Comparison of ENCODE assay signal across 8 cellular contexts in genomic region chr1:204348722-204349121, GRCh38. TPM values are rescaled to one million over a fixed set of nuclear protein-coding genes. Genes with fewer than 3 reads are reported as not detected.
DNase-seq lines count a peak whose midpoint lies in the region; ATAC-seq and TF ChIP-seq lines count a peak whose summit lies in the region.

No MANE protein-coding gene starts in this region.

- TF ChIP-seq CTCF in sigmoid colon (IDR thresholded peaks at IDR 0.05), result no peak

- no peak overlapping the region for H3K27ac Mint-ChIP-seq in activated naive CD4-positive, alpha-beta T cell treated with anti-CD3 and anti-CD28 coated beads, Interleukin-2, amount 50 U/mL, for 72 hours

- H3K36me3 ChIP-seq in adipocyte (ENCODE audit: control insufficient read depth, insufficient read depth, low read length, severe bottlenecking), result no peaks in the 10 kb centered on the region
- H3K36me3 ChIP-seq in sigmoid colon, result no peaks in the 10 kb centered on the region

- H3K4me3 ChIP-seq in adipocyte (ENCODE audit: low read length) (no peak overlapping the region), right cardiac atrium (ENCODE audit: low read length) (no peak overlapping the region), sigmoid colon (no peak overlapping the region)

- intact Hi-C loops in right cardiac atrium (cut with DNase I), result no loop called here
- intact Hi-C loops in sigmoid colon (cut with DNase I), result loop anchor here (10.0 kb wide), 1 partner anchor 54 kb away; no protein-coding TSS in a partner anchor

- H3K4me1 ChIP-seq in adipocyte (ENCODE audit: control insufficient read depth, insufficient read depth, low read length) (no peaks in the 10 kb centered on the region), right cardiac atrium (ENCODE audit: control insufficient read depth, insufficient read depth, low read length) (peaks cover 18% of the 10 kb centered on the region), sigmoid colon (peaks cover 0 to 19% (median 10%) of the 10 kb centered on the region in 4 donors)

- H3K9me3 Mint-ChIP-seq in activated naive CD4-positive, alpha-beta T cell treated with anti-CD3 and anti-CD28 coated beads, Interleukin-2, amount 50 U/mL, for 72 hours, result no peaks in the 10 kb centered on the region

- H3K9me3 ChIP-seq in adipocyte (ENCODE audit: control insufficient read depth, low read length), result no peaks in the 10 kb centered on the region
- H3K9me3 ChIP-seq in right cardiac atrium (ENCODE audit: control insufficient read depth, low read length), result no peaks in the 10 kb centered on the region
- H3K9me3 ChIP-seq in sigmoid colon, result no peaks in the 10 kb centered on the region

- peaks cover 2% of the 10 kb centered on the region for H3K27me3 ChIP-seq in adipocyte (replicated peaks; ENCODE audit: control insufficient read depth, insufficient read depth, low read length)
- no peaks in the 10 kb centered on the region for H3K27me3 ChIP-seq in right cardiac atrium (ENCODE audit: control insufficient read depth, insufficient read depth)
- peaks cover 0 to 13% (median 0%) of the 10 kb centered on the region in 3 donors for H3K27me3 ChIP-seq in sigmoid colon

- H3K36me3 Mint-ChIP-seq in activated naive CD4-positive, alpha-beta T cell treated with anti-CD3 and anti-CD28 coated beads, Interleukin-2, amount 50 U/mL, for 72 hours, result no peaks in the 10 kb centered on the region

- ATAC-seq in right cardiac atrium, result peak; percentile 95 to 97
- no peak for ATAC-seq in activated naive CD4-positive, alpha-beta T cell treated with anti-CD3 and anti-CD28 coated beads, Interleukin-2, amount 50 U/mL, for 72 hours

- DNase-seq in ELR (ENCODE audit: low read depth) (peak; percentile 23), adipocyte (ENCODE audit: low read depth) (peak; percentile 69), right cardiac atrium (peak; percentile 92 to 95 (median 94)), sigmoid colon (peak; percentile 84), T-helper 2 cell (no peak), GF-D8 (lab: John Stamatoyannopoulos, UW) (no peak)
- no peak for DNase-seq in stimulated activated CD4-positive, alpha-beta T cell treated with anti-CD3 and anti-CD28 coated beads, Interleukin-2, amount 100 ng/mL, for 24 hours
- DNase-seq in activated naive CD4-positive, alpha-beta T cell treated with anti-CD3 and anti-CD28 coated beads, Interleukin-2, amount 50 U/mL, for 72 hours (ENCODE audit: low spot score in 2 of 2), result no peak

- peak overlapping the region; percentile 6 for H3K9ac ChIP-seq in adipocyte (ENCODE audit: low read length)

- peak overlapping the region; percentile 22 for H3K27ac ChIP-seq in right cardiac atrium (ENCODE audit: low read length)
- H3K27ac ChIP-seq in sigmoid colon, result peak overlapping the region; percentile 43 to 57 (median 51)

- 8% methylated on average over 6 of the region's 6 CpGs for WGBS in right cardiac atrium
- WGBS in sigmoid colon, 2 donors, result 4 to 32% methylated on average over 6 of the region's 6 CpGs

- TF ChIP-seq POLR2A in sigmoid colon (IDR thresholded peaks at IDR 0.05), result no peak

- no peak for TF ChIP-seq EP300 in sigmoid colon (IDR thresholded peaks at IDR 0.05)

RNA-seq across cellular contexts. Expression of gene PLEKHA6, which starts 11.0 kb away (rescaled TPM):
- total RNA-seq in right cardiac atrium (10 to 100 TPM; 17.7 to 55.4 (median 37.7) TPM), sigmoid colon (10 to 100 TPM in 1 of 4 donors, 1 to 10 TPM in 3; 5.6 to 15.0 (median 8.5) TPM)
- polyA plus RNA-seq in right cardiac atrium (17.7 TPM), sigmoid colon (10 to 100 TPM; 22.2 to 58.7 (median 40.5) TPM)
- 1 to 10 TPM; 1.0 to 2.6 TPM for total RNA-seq in activated naive CD4-positive, alpha-beta T cell treated with anti-CD3 and anti-CD28 coated beads, Interleukin-2, amount 50 U/mL, for 72 hours

Comparison
In these comparisons a context has a peak if more than half of its experiments do, and no peak if none do; other contexts are left out.
1. DNase-seq: peak in ELR (single experiment), adipocyte (single experiment), right cardiac atrium (3 of 3) and sigmoid colon (single experiment); none in T-helper 2 cell (0 of 5), stimulated activated CD4-positive, alpha-beta T cell treated with anti-CD3 and anti-CD28 coated beads, Interleukin-2, amount 100 ng/mL, for 24 hours (0 of 2), activated naive CD4-positive, alpha-beta T cell treated with anti-CD3 and anti-CD28 coated beads, Interleukin-2, amount 50 U/mL, for 72 hours (0 of 2) and GF-D8 (single experiment).
2. ATAC-seq: peak in right cardiac atrium (2 of 2); none in activated naive CD4-positive, alpha-beta T cell treated with anti-CD3 and anti-CD28 coated beads, Interleukin-2, amount 50 U/mL, for 72 hours (0 of 2).